Comparison of ENCODE assay signal across 15 cellular contexts in genomic region chr14:80974338-80975078, GRCh38. TPM values are rescaled to one million over a fixed set of nuclear protein-coding genes. Genes with fewer than 3 reads are reported as not detected.
DNase-seq lines count a peak whose midpoint lies in the region; ATAC-seq lines count a peak whose summit lies in the region.
"Had no signal": no experiment of that assay in that cellular context is flagged by ENCODE, and none has a peak within 500 bp of the region (broad histone marks: within the 10 kb centered on the region; RNA-seq: fewer than 3 reads in every experiment).

No MANE protein-coding gene starts in this region.

- no peaks in the 10 kb centered on the region for H3K27me3 ChIP-seq in skeletal muscle tissue (ENCODE audit: control insufficient read depth in 3 of 3, insufficient read depth in 3 of 3, low read length in 3 of 3)

- ATAC-seq in esophagus mucosa: peak; percentile 48
- ATAC-seq in GM18907 (IDR thresholded peaks at IDR 0.05; ENCODE audit: unreplicated experiment): no peak
- ATAC-seq in left colon: no peak
- ATAC-seq: naive thymus-derived CD8-positive, alpha-beta T cell had no signal

- intact Hi-C loops in left colon (cut with DNase I, micrococcal nuclease): no loop called here

- peak overlapping the region; percentile 57 for H3K27ac ChIP-seq in skeletal muscle tissue (ENCODE audit: low read depth, low read length)

- H3K9me3 ChIP-seq in skeletal muscle tissue (ENCODE audit: control insufficient read depth in 3 of 3, low read length in 3 of 3): no peaks in the 10 kb centered on the region

- DNase-seq in DMS79 treated with DMSO at 0.1 percent for 48 hours (lab: John Stamatoyannopoulos, UW): peak; percentile 99
- peak; percentile 93 to 97 for DNase-seq in NCI-H446 (lab: John Stamatoyannopoulos, UW)
- no peak for DNase-seq in NCI-H2196 (lab: John Stamatoyannopoulos, UW; ENCODE audit: unreplicated experiment)
- DNase-seq in left colon: no peak
- DNase-seq in OCI-M2 (lab: John Stamatoyannopoulos, UW; ENCODE audit: unreplicated experiment): no peak
- DNase-seq: activated CD4-positive, alpha-beta T cell treated with anti-CD3 and anti-CD28 coated beads for 1 hour; Calu3; naive thymus-derived CD8-positive, alpha-beta T cell; NCI-H748 treated with DMSO at 0.1 percent for 48 hours; stimulated activated CD8-positive, alpha-beta memory T cell treated with anti-CD3 and anti-CD28 coated beads, Interleukin-4, amount 100 ng/mL, for 48 hours had no signal

- H3K4me3 ChIP-seq in skeletal muscle tissue (ENCODE audit: low read length in 3 of 3): no peak overlapping the region

- H3K9ac ChIP-seq in skeletal muscle tissue (ENCODE audit: low read depth in 1 of 3, low read length in 3 of 3): peak overlapping the region in 2 of 3 donors; percentile 35 to 68

- H3K36me3 ChIP-seq in skeletal muscle tissue (ENCODE audit: control insufficient read depth in 3 of 3, insufficient read depth in 3 of 3, low read length in 3 of 3): no peaks in the 10 kb centered on the region

- peaks cover 5 to 12% (median 7%) of the 10 kb centered on the region in 3 donors for H3K4me1 ChIP-seq in skeletal muscle tissue (ENCODE audit: control insufficient read depth in 3 of 3, insufficient read depth in 3 of 3, low read length in 3 of 3)

RNA-seq across cellular contexts. Expression of gene TSHR, which starts 19.1 kb away (rescaled TPM):
- not detected for total RNA-seq in esophagus mucosa
- total RNA-seq in skeletal muscle tissue: under 0.01 TPM
- under 1 TPM in 1 of 2 donors, not detected in 1; 0.22 TPM for total RNA-seq in left colon
- total RNA-seq: Calu3; cardiac septum; fibroblast of villous mesenchyme; naive thymus-derived CD8-positive, alpha-beta T cell had no signal

RNA-seq across cellular contexts. Expression of gene CEP128, which starts 33.0 kb away (rescaled TPM):
- total RNA-seq in esophagus mucosa: 4.2 TPM
- total RNA-seq in skeletal muscle tissue: 6.8 TPM
- total RNA-seq in left colon: 1 to 10 TPM; 2.7 to 5.6 TPM

Comparison
In these comparisons a context has a peak if more than half of its experiments do, and no peak if none do; other contexts are left out.
1. DNase-seq: peak in DMS79 treated with DMSO at 0.1 percent for 48 hours (single experiment) and NCI-H446 (2 of 2); none in NCI-H2196 (single experiment), left colon (0 of 2) and OCI-M2 (single experiment).